Comparison of ENCODE assay signal across 12 cellular contexts in the genomic region with DNA sequence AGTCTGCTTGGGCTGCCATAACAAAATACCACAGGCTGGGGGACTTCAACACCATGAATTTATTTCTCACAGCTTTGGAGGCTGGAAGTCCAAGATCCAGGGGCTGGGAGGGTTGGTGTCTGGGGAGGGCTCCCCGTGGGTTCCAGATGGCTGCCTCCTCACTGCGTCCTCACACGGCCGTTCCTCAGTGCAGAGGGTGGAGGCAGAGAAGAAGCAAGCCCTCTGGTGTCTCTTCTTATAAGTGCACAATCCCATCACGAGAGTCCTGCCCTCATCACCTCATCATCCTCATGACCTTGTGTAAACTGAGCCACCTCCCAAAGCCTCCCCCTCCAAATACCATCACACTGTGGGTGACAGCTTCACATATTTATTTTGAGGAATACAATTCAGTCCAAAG. TPM values are rescaled to one million over a fixed set of nuclear protein-coding genes. Genes with fewer than 3 reads are reported as not detected.
DNase-seq lines count a peak whose midpoint lies in the region; ATAC-seq and TF ChIP-seq lines count a peak whose summit lies in the region.
"Had no signal": no experiment of that assay in that cellular context is flagged by ENCODE, and none has a peak within 500 bp of the region (broad histone marks: within the 10 kb centered on the region; RNA-seq: fewer than 3 reads in every experiment).

No MANE protein-coding gene starts in this region.

- no peaks in the 10 kb centered on the region for H3K79me2 ChIP-seq in neural progenitor cell (ENCODE audit: low read depth)

- no peaks in the 10 kb centered on the region for H3K9me3 ChIP-seq in neural progenitor cell (ENCODE audit: low read depth)

- no peaks in the 10 kb centered on the region for H3K27me3 ChIP-seq in neural progenitor cell

- H3K27me3 Mint-ChIP-seq in neural progenitor cell (ENCODE audit: insufficient read depth, low read depth): no peaks in the 10 kb centered on the region

- H3K36me3 ChIP-seq in neural progenitor cell: no peaks in the 10 kb centered on the region

- no peaks in the 10 kb centered on the region for H3K36me3 Mint-ChIP-seq in neural progenitor cell

- no peaks in the 10 kb centered on the region for H3K9me3 Mint-ChIP-seq in neural progenitor cell
- H3K9me3 Mint-ChIP-seq: activated T-cell treated with anti-CD3 and anti-CD28 coated beads, Interleukin-2, amount 50 U/mL, for 24 hours; T-helper 1 cell treated with Interleukin-12 subunit alpha and Interleukin-12 subunit beta and Interleukin-4 antibody, amounts not matched to agents 30 μg/mL and 1 μg/mL, for 36 hours had no signal

- H4K20me1 ChIP-seq in neural progenitor cell (ENCODE audit: low read depth): no peaks in the 10 kb centered on the region

- DNase-seq in GM12864 (ENCODE audit: low read depth) (no peak), epithelial cell of proximal tubule (ENCODE audit: low read depth) (no peak), putamen (ENCODE audit: low spot score) (no peak), NCI-H2029 treated with DMSO at 0.1 percent for 48 hours (lab: John Stamatoyannopoulos, UW) (no peak), AML-193 (lab: John Stamatoyannopoulos, UW) (no peak), neural progenitor cell (ENCODE audit: low spot score) (no peak)
- DNase-seq: activated T-cell treated with anti-CD3 and anti-CD28 coated beads, Interleukin-2, amount 50 U/mL, for 24 hours; NCI-H526; stimulated activated CD8-positive, alpha-beta memory T cell treated with anti-CD3 and anti-CD28 coated beads, Interleukin-4, amount 100 ng/mL, for 48 hours had no signal

- H3K4me3 Mint-ChIP-seq in neural progenitor cell: no peak overlapping the region
- H3K4me3 Mint-ChIP-seq: activated T-cell treated with anti-CD3 and anti-CD28 coated beads, Interleukin-2, amount 50 U/mL, for 24 hours; T-helper 1 cell treated with Interleukin-12 subunit alpha and Interleukin-12 subunit beta and Interleukin-4 antibody, amounts not matched to agents 30 μg/mL and 1 μg/mL, for 36 hours had no signal

- H3K4me1 Mint-ChIP-seq in neural progenitor cell: no peaks in the 10 kb centered on the region

- ATAC-seq in GM19467 (IDR thresholded peaks at IDR 0.05; ENCODE audit: unreplicated experiment) (peak; percentile 50), HG03565 (IDR thresholded peaks at IDR 0.05; ENCODE audit: unreplicated experiment) (peak; percentile 53)

- H3K9ac ChIP-seq in neural progenitor cell: no peak overlapping the region

- H3K27ac ChIP-seq in neural progenitor cell: no peak overlapping the region

- no peak overlapping the region for H3K4me2 ChIP-seq in neural progenitor cell

- no peaks in the 10 kb centered on the region for H3K4me1 ChIP-seq in neural progenitor cell

- H3K4me3 ChIP-seq in GM12864 (ENCODE audit: low read depth, low read length) (no peak overlapping the region), epithelial cell of proximal tubule (ENCODE audit: low read depth, low read length) (no peak overlapping the region), neural progenitor cell (no peak overlapping the region)

- peak; percentile 45 for TF ChIP-seq CTCF in GM12864 (IDR thresholded peaks at IDR 0.05; ENCODE audit: low read depth, low read length, missing control alignments)
- TF ChIP-seq CTCF in epithelial cell of proximal tubule (conservative IDR thresholded peaks at IDR 0.05; ENCODE audit: low read depth, low read length): peak; percentile 46
- TF ChIP-seq CTCF in neural progenitor cell (IDR thresholded peaks at IDR 0.05): no peak

- no peak overlapping the region for H2AFZ ChIP-seq in neural progenitor cell (replicated peaks)

- no peaks in the 10 kb centered on the region for H3F3A ChIP-seq in neural progenitor cell (ENCODE audit: low read depth)

- H3K27ac Mint-ChIP-seq in neural progenitor cell: no peak overlapping the region
- H3K27ac Mint-ChIP-seq: activated T-cell treated with anti-CD3 and anti-CD28 coated beads, Interleukin-2, amount 50 U/mL, for 24 hours; T-helper 1 cell treated with Interleukin-12 subunit alpha and Interleukin-12 subunit beta and Interleukin-4 antibody, amounts not matched to agents 30 μg/mL and 1 μg/mL, for 36 hours had no signal

RNA-seq across cellular contexts. Expression of a gene that starts 26.3 kb away (rescaled TPM):
- 0.40 and 0.65 TPM in 2 replicates for total RNA-seq in epithelial cell of proximal tubule
- 0.95 and 1.2 TPM in 2 replicates for total RNA-seq in neural progenitor cell (ENCODE audit: low replicate concordance)
